In genomic region chr6:136201735-136202134, GRCh38 we compare ENCODE assay signal across 18 cellular contexts. TPM values are rescaled to one million over a fixed set of nuclear protein-coding genes. Genes with fewer than 3 reads are reported as not detected.
DNase-seq lines count a peak whose midpoint lies in the region; TF ChIP-seq lines count a peak whose summit lies in the region.
"Had no signal": no experiment of that assay in that cellular context is flagged by ENCODE, and none has a peak within 500 bp of the region (broad histone marks: within the 10 kb centered on the region; RNA-seq: fewer than 3 reads in every experiment).

No MANE protein-coding gene starts in this region.

- H3K4me1 Mint-ChIP-seq in osteocyte (ENCODE audit: unreplicated experiment) = no peaks in the 10 kb centered on the region
- H3K4me1 Mint-ChIP-seq in CD8-positive, alpha-beta memory T cell = no peaks in the 10 kb centered on the region

- CTCF ChIA-PET in CD8-positive, alpha-beta memory T cell (lab: Charles Lee) = interaction anchor here (0.8 kb wide), 1 partner anchor 25 kb away, joined by 3 read pairs; no protein-coding TSS in a partner anchor

- H3K27ac Mint-ChIP-seq in osteocyte (ENCODE audit: unreplicated experiment) = no peak overlapping the region
- no peak overlapping the region for H3K27ac Mint-ChIP-seq in CD8-positive, alpha-beta memory T cell

- H3K9me3 ChIP-seq in right atrium auricular region = no peaks in the 10 kb centered on the region
- no peaks in the 10 kb centered on the region for H3K9me3 ChIP-seq in CD8-positive, alpha-beta memory T cell (ENCODE audit: low read length)

- POLR2A ChIA-PET in CD8-positive, alpha-beta memory T cell (lab: Charles Lee) = no interaction called here

- no peaks in the 10 kb centered on the region for H3K4me1 ChIP-seq in right atrium auricular region
- H3K4me1 ChIP-seq in CD8-positive, alpha-beta memory T cell (ENCODE audit: insufficient read depth, low read length) = no peaks in the 10 kb centered on the region

- no peaks in the 10 kb centered on the region for H3K36me3 ChIP-seq in right atrium auricular region
- no peaks in the 10 kb centered on the region for H3K36me3 ChIP-seq in CD8-positive, alpha-beta memory T cell (ENCODE audit: insufficient read depth, low read length)

- H3K9me3 Mint-ChIP-seq in osteocyte (ENCODE audit: unreplicated experiment) = no peaks in the 10 kb centered on the region
- H3K9me3 Mint-ChIP-seq in CD8-positive, alpha-beta memory T cell = no peaks in the 10 kb centered on the region

- H3K4me3 Mint-ChIP-seq in osteocyte (ENCODE audit: unreplicated experiment) = no peak overlapping the region
- no peak overlapping the region for H3K4me3 Mint-ChIP-seq in CD8-positive, alpha-beta memory T cell

- peak; percentile 29 for TF ChIP-seq CTCF in osteocyte (IDR thresholded peaks at IDR 0.05)
- no peak for TF ChIP-seq CTCF in right atrium auricular region (IDR thresholded peaks at IDR 0.05)
- no peak for TF ChIP-seq CTCF in GM20000 (IDR thresholded peaks at IDR 0.05; ENCODE audit: extremely low read depth, missing control alignments)

- no peak overlapping the region for H3K27ac ChIP-seq in right atrium auricular region
- H3K27ac ChIP-seq in CD8-positive, alpha-beta memory T cell (ENCODE audit: low read depth, low read length) = no peak overlapping the region

- H3K36me3 Mint-ChIP-seq in osteocyte (ENCODE audit: unreplicated experiment) = no peaks in the 10 kb centered on the region
- no peaks in the 10 kb centered on the region for H3K36me3 Mint-ChIP-seq in CD8-positive, alpha-beta memory T cell

- DNase-seq in NCI-H1417 (lab: John Stamatoyannopoulos, UW) (peak in 2 of 3 experiments; percentile 31 to 75), NCI-H1417 treated with DMSO at 0.1 percent for 48 hours (lab: John Stamatoyannopoulos, UW) (no peak), NCI-H524 treated with DMSO at 0.1 percent for 48 hours (lab: John Stamatoyannopoulos, UW) (peak; percentile 5), dermis blood vessel endothelial cell (peak; percentile 40), osteocyte (ENCODE audit: extremely low spot score, unreplicated experiment) (no peak), right atrium auricular region (ENCODE audit: low spot score) (no peak), GM20000 (ENCODE audit: low spot score) (no peak)
- no peak for DNase-seq in CD8-positive, alpha-beta memory T cell
- DNase-seq: ACHN; activated CD4-positive, CD25-positive, alpha-beta regulatory T cell; activated gamma-delta T cell treated with Interleukin-2 at 50 U/mL for 16 hours; amygdala; cerebellar nuclear complex; GDM1; NCI-H2029; NCI-H526; stimulated activated CD4-positive, alpha-beta T cell treated with anti-CD3 and anti-CD28 coated beads, Interleukin-1b, Interleukin-23, amount 100 ng/mL, for 48 hours; T-helper 1 cell had no signal

- H3K4me3 ChIP-seq in right atrium auricular region = no peak overlapping the region
- no peak overlapping the region for H3K4me3 ChIP-seq in CD8-positive, alpha-beta memory T cell (ENCODE audit: low read length)

- no peaks in the 10 kb centered on the region for H3K27me3 Mint-ChIP-seq in osteocyte (ENCODE audit: unreplicated experiment)
- H3K27me3 Mint-ChIP-seq in CD8-positive, alpha-beta memory T cell = peaks cover 5 to 12% of the 10 kb centered on the region in 2 donors

- no peaks in the 10 kb centered on the region for H3K27me3 ChIP-seq in right atrium auricular region
- H3K27me3 ChIP-seq in CD8-positive, alpha-beta memory T cell (ENCODE audit: insufficient read depth, low read length, poor library complexity, severe bottlenecking) = no peaks in the 10 kb centered on the region

RNA-seq across cellular contexts. Expression of gene MTFR2, which starts 48.4 kb away (rescaled TPM):
- 1.2 and 3.4 TPM in 2 replicates for total RNA-seq in dermis blood vessel endothelial cell
- 0.76 and 0.91 TPM in 2 replicates for total RNA-seq in osteocyte
- under 1 TPM in 1 of 2 donors, not detected in 1; 0.70 TPM for total RNA-seq in right atrium auricular region
- total RNA-seq in CD8-positive, alpha-beta memory T cell = 10 to 100 TPM; 18.8 to 21.7 TPM
- 0.69 TPM for polyA plus RNA-seq in CD8-positive, alpha-beta memory T cell

Comparison
In these comparisons a context has a peak if more than half of its experiments do, and no peak if none do; other contexts are left out.
1. DNase-seq: peak in NCI-H1417 (2 of 3), NCI-H524 treated with DMSO at 0.1 percent for 48 hours (single experiment) and dermis blood vessel endothelial cell (single experiment); none in NCI-H1417 treated with DMSO at 0.1 percent for 48 hours (single experiment), osteocyte (single experiment), right atrium auricular region (single experiment), GM20000 (single experiment) and CD8-positive, alpha-beta memory T cell (0 of 5).